Comparison of ENCODE assay signal across 8 cellular contexts in the genomic region with DNA sequence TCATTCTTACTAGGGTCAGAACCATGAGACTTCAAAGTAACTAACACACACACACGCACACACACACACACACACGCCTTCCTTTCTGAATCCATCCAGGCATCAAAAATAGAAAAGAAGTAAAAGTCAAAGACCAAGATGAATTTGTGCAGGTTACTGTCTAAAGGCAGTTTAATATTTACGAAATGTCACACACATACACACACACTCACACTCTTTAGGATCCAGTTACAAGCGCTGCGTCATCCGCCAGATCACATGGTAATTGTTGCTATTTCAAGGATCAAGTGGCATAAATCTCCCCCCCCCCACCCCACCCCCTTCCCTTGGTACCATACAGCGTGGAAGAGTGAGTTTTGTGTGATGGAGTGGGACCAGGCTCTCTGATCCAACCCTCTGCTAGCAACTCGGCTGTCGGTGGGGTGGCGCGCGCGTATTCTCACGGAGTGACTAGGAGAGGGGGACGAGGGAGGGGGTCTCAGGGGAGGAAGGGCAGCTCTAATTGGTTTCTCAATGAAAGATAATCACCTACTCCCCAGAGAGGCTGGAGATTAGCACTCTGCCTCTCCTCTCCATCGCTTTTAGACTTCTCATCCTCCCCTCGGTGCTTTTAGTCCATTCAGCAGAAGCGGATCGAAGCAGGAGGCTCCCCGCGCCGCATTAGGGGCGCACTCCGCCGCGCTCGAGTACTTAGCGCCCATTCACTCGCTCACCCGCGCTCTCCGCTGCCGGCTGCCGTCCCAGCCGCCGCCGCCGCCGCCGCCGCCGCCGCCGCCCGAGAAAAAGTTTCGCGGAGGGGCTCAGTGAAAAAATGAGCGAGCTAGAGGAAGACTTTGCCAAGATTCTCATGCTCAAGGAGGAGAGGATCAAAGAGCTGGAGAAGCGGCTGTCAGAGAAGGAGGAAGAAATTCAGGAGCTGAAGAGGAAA.
DNase-seq lines count a peak whose midpoint lies in the region; ATAC-seq, FAIRE-seq and TF ChIP-seq lines count a peak whose summit lies in the region.

No MANE protein-coding gene starts in this region.

- H3K27ac Mint-ChIP-seq in Caco-2 (ENCODE audit: unreplicated experiment), result no peak overlapping the region
- H3K27ac Mint-ChIP-seq in stimulated activated memory B cell treated with anti-CD40 and anti-IgM and Interleukin-4, amounts not matched to agents 10 μg/mL and 1 μg/mL and 100 μg/mL, for 72 hours, result no peak overlapping the region

- DNase-seq in Caco-2, result peak in 1 of 2 experiments; percentile 26
- DNase-seq in NCI-H1436 (lab: John Stamatoyannopoulos, UW), result peak; percentile 54
- DNase-seq in breast epithelium (ENCODE audit: low spot score in 2 of 2), result no peak
- DNase-seq in keratinocyte (ENCODE audit: low read depth, low spot score), result no peak
- no peak for DNase-seq in NCI-H2196 (lab: John Stamatoyannopoulos, UW; ENCODE audit: unreplicated experiment)
- no peak for DNase-seq in stimulated activated CD4-positive, alpha-beta T cell treated with anti-CD3 and anti-CD28 coated beads, Interleukin-12 subunit alpha, Interleukin-12 subunit beta, amount 100 ng/mL, for 4 hours

- CTCF ChIA-PET in Caco-2 (lab: Charles Lee), result no interaction called here

- H3K27me3 Mint-ChIP-seq in Caco-2 (ENCODE audit: insufficient read depth, unreplicated experiment), result peaks cover 29% of the 10 kb centered on the region
- H3K27me3 Mint-ChIP-seq in stimulated activated memory B cell treated with anti-CD40 and anti-IgM and Interleukin-4, amounts not matched to agents 10 μg/mL and 1 μg/mL and 100 μg/mL, for 72 hours, result peaks cover 60% of the 10 kb centered on the region

- H3K9me3 Mint-ChIP-seq in Caco-2 (ENCODE audit: unreplicated experiment), result no peaks in the 10 kb centered on the region
- no peaks in the 10 kb centered on the region for H3K9me3 Mint-ChIP-seq in stimulated activated memory B cell treated with anti-CD40 and anti-IgM and Interleukin-4, amounts not matched to agents 10 μg/mL and 1 μg/mL and 100 μg/mL, for 72 hours

- no TSS peak for BruUV-seq in Caco-2 (replicated peaks; lab: Mats Ljungman, UMichigan)

- H3K9me3 ChIP-seq in Caco-2, result no peaks in the 10 kb centered on the region
- H3K9me3 ChIP-seq in breast epithelium, result no peaks in the 10 kb centered on the region
- no peaks in the 10 kb centered on the region for H3K9me3 ChIP-seq in keratinocyte (ENCODE audit: control insufficient read depth, low read depth, low read length)

- ATAC-seq in stimulated activated memory B cell treated with anti-CD40 and anti-IgM and Interleukin-4, amounts not matched to agents 10 μg/mL and 1 μg/mL and 100 μg/mL, for 72 hours, result no peak
- no peak for ATAC-seq in HG03342 (IDR thresholded peaks at IDR 0.05; ENCODE audit: unreplicated experiment)

- H3K4me1 ChIP-seq in Caco-2 (0 out of 2 replicates have a peak, but pooled peaks cover 4% of the 10 kb centered on the region), breast epithelium (no peaks in the 10 kb centered on the region), keratinocyte (ENCODE audit: control insufficient read depth, extremely low read depth, insufficient read depth, low read length) (peaks cover 3% of the 10 kb centered on the region)

- H3K4me3 ChIP-seq in Caco-2 (ENCODE audit: low read depth, low read length) (peak overlapping the region; percentile 66), breast epithelium (peak overlapping the region; percentile 62 to 77 (median 63)), keratinocyte (ENCODE audit: control insufficient read depth in 2 of 3, extremely low read depth in 1 of 3, insufficient read depth in 2 of 3, low read depth in 1 of 3, low read length in 3 of 3) (peak overlapping the region; percentile 45 to 84 (median 68))

- H3K36me3 ChIP-seq in Caco-2 (ENCODE audit: control insufficient read depth, insufficient read depth, low read length) (no peaks in the 10 kb centered on the region), breast epithelium (no peaks in the 10 kb centered on the region), keratinocyte (ENCODE audit: control insufficient read depth in 2 of 2, extremely low read depth in 1 of 2, insufficient read depth in 2 of 2, low read length in 2 of 2) (no peaks in the 10 kb centered on the region)

- peaks cover 6% of the 10 kb centered on the region for H3K36me3 Mint-ChIP-seq in Caco-2 (ENCODE audit: insufficient read depth, unreplicated experiment)
- no peaks in the 10 kb centered on the region for H3K36me3 Mint-ChIP-seq in stimulated activated memory B cell treated with anti-CD40 and anti-IgM and Interleukin-4, amounts not matched to agents 10 μg/mL and 1 μg/mL and 100 μg/mL, for 72 hours

- H3K27ac ChIP-seq in breast epithelium (peak overlapping the region in 1 of 2 donors; percentile 76), keratinocyte (ENCODE audit: control insufficient read depth, insufficient read depth, low read length) (no peak overlapping the region)

- no peaks in the 10 kb centered on the region for H3K9me1 ChIP-seq in keratinocyte (ENCODE audit: control insufficient read depth, extremely low read depth, insufficient read depth, low read length)

- no peak for TF ChIP-seq CTCF in Caco-2 (IDR thresholded peaks at IDR 0.05; ENCODE audit: insufficient read depth in 1 of 2, low read depth in 1 of 2, low read length in 1 of 2, severe bottlenecking in 1 of 2, unreplicated experiment in 1 of 2)
- TF ChIP-seq CTCF in breast epithelium (IDR thresholded peaks at IDR 0.05), result no peak
- no peak for TF ChIP-seq CTCF in keratinocyte (optimal IDR thresholded peaks at IDR 0.05 in 1 of 3, IDR thresholded peaks at IDR 0.05 in 1 of 3, conservative IDR thresholded peaks at IDR 0.05 in 1 of 3; ENCODE audit: extremely low read depth in 1 of 3, insufficient read depth in 2 of 3, low read length in 3 of 3)

- peak overlapping the region; percentile 100 for H3K4me3 Mint-ChIP-seq in Caco-2 (ENCODE audit: unreplicated experiment)
- peak overlapping the region; percentile 58 for H3K4me3 Mint-ChIP-seq in stimulated activated memory B cell treated with anti-CD40 and anti-IgM and Interleukin-4, amounts not matched to agents 10 μg/mL and 1 μg/mL and 100 μg/mL, for 72 hours

- H2AFZ ChIP-seq in keratinocyte (ENCODE audit: control insufficient read depth, low read length), result peak overlapping the region; percentile 88

- H3K27me3 ChIP-seq in Caco-2 (replicated peaks; ENCODE audit: control insufficient read depth, insufficient read depth, low read length), result peaks cover 6% of the 10 kb centered on the region
- H3K27me3 ChIP-seq in breast epithelium, result peaks cover 0 to 11% of the 10 kb centered on the region in 2 donors
- H3K27me3 ChIP-seq in keratinocyte (ENCODE audit: control insufficient read depth, extremely low read depth, insufficient read depth, low read length), result peaks cover 35% of the 10 kb centered on the region

- peak overlapping the region; percentile 94 for H3K4me2 ChIP-seq in keratinocyte (ENCODE audit: control insufficient read depth, extremely low read depth, insufficient read depth, low read depth, low read length)

- TF ChIP-seq POLR2A in breast epithelium (IDR thresholded peaks at IDR 0.05), result no peak

- FAIRE-seq in keratinocyte (lab: Jason Lieb, UNC), result no peak

- no peaks in the 10 kb centered on the region for H3K79me2 ChIP-seq in keratinocyte (ENCODE audit: control insufficient read depth, insufficient read depth, low read length)

- dilution Hi-C loops in keratinocyte (cut with MboI; ENCODE audit: extremely low pct_ligation_motif_present, low sequenced_read_pairs), result no loop called here

- intact Hi-C loops in Caco-2 (cut with micrococcal nuclease; ENCODE audit: unreplicated experiment) (no loop called here), breast epithelium (cut with DNase I; ENCODE audit: low total_unique reads) (no loop called here)

- H3K9ac ChIP-seq in keratinocyte (ENCODE audit: control insufficient read depth, extremely low read depth, insufficient read depth, low read length), result peak overlapping the region; percentile 39

- peaks cover 9% of the 10 kb centered on the region for H3K4me1 Mint-ChIP-seq in Caco-2 (ENCODE audit: low read depth, unreplicated experiment)
- H3K4me1 Mint-ChIP-seq in stimulated activated memory B cell treated with anti-CD40 and anti-IgM and Interleukin-4, amounts not matched to agents 10 μg/mL and 1 μg/mL and 100 μg/mL, for 72 hours, result no peaks in the 10 kb centered on the region

- H4K20me1 ChIP-seq in keratinocyte (ENCODE audit: control insufficient read depth, extremely low read depth, insufficient read depth, low read length), result no peaks in the 10 kb centered on the region

- POLR2A ChIA-PET in Caco-2 (lab: Charles Lee), result interaction anchor here (0.6 kb wide), 1 partner anchor 173 kb away, joined by 3 read pairs; no protein-coding TSS in a partner anchor
